1 cellular context compared by ENCODE assay signal in genomic region chr5:696753-697152, GRCh38. TPM values are rescaled to one million over a fixed set of nuclear protein-coding genes. Genes with fewer than 3 reads are reported as not detected.
"Had no signal": no experiment of that assay in that cellular context is flagged by ENCODE, and none has a peak within 500 bp of the region (broad histone marks: within the 10 kb centered on the region; RNA-seq: fewer than 3 reads in every experiment).

No MANE protein-coding gene starts in this region.

RNA-seq across cellular contexts. Expression of gene TPPP, which starts 3.6 kb away (rescaled TPM):
- polyA plus RNA-seq: IgD-negative memory B cell had no signal
